In the genomic region with DNA sequence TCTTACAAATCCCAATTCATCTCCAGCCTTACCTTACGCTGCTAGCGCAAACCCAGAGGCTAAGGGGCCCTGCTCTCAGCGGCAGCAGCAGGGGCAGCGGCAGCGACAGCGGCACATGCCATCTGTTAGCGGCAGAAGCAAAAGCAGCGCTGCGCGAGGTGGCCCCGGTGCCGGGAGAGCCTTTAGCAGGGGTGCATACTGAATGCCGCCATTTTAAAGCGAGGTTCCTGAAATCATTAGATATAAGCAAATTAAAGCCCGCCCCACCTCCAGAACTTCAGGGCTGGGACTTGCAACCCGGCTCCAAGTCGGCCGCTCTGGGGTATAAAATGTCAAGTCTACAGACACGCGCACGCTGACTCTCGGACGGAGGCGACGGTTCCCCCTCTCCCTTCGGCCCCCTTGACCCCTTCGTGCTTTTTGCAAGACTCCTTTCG, we compare ENCODE assay signal across 8 cellular contexts. TPM values are rescaled to one million over a fixed set of nuclear protein-coding genes. Genes with fewer than 3 reads are reported as not detected.
DNase-seq lines count a peak whose midpoint lies in the region; ATAC-seq and TF ChIP-seq lines count a peak whose summit lies in the region.

A gene with protein sequence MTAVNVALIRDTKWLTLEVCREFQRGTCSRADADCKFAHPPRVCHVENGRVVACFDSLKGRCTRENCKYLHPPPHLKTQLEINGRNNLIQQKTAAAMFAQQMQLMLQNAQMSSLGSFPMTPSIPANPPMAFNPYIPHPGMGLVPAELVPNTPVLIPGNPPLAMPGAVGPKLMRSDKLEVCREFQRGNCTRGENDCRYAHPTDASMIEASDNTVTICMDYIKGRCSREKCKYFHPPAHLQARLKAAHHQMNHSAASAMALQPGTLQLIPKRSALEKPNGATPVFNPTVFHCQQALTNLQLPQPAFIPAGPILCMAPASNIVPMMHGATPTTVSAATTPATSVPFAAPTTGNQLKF (minus strand): TSS at position 220 of the 437 bp plus-strand sequence. CDS start 49,427 bp downstream, outside the sequence.

- 0% methylated on average over 28 of the region's 28 CpGs for WGBS in urinary bladder

- peak within 1 kb of the TSS; percentile 83 for H3K4me3 Mint-ChIP-seq in glutamatergic neuron (ENCODE audit: unreplicated experiment)
- peak within 1 kb of the TSS; percentile 94 for H3K4me3 Mint-ChIP-seq in osteocyte (ENCODE audit: unreplicated experiment)

- H3K36me3 Mint-ChIP-seq in glutamatergic neuron (ENCODE audit: unreplicated experiment) (no peaks in the 10 kb centered on the region), osteocyte (ENCODE audit: unreplicated experiment) (no peaks in the 10 kb centered on the region)

- H3K9me3 ChIP-seq in KOPT-K1 (ENCODE audit: insufficient read depth, low read length, poor library complexity, severe bottlenecking) = no peaks in the 10 kb centered on the region

- H3K4me3 ChIP-seq in urinary bladder (ENCODE audit: low read depth, low read length) = peak within 1 kb of the TSS; percentile 61

- H3K27me3 Mint-ChIP-seq in glutamatergic neuron (ENCODE audit: unreplicated experiment) = peaks cover 3% of the 10 kb centered on the region
- H3K27me3 Mint-ChIP-seq in osteocyte (ENCODE audit: unreplicated experiment) = peaks cover 31% of the 10 kb centered on the region

- H3K36me3 ChIP-seq in KOPT-K1 (ENCODE audit: insufficient read depth, low read length) = peaks cover 9% of the 10 kb centered on the region; the same call in 1 of the 2 replicates
- no peaks in the 10 kb centered on the region for H3K36me3 ChIP-seq in urinary bladder (ENCODE audit: insufficient read depth)

- peak; percentile 66; the same call in 1 of the 2 replicates for TF ChIP-seq POLR2A in Raji (IDR thresholded peaks at IDR 0.05; ENCODE audit: insufficient read depth, low read depth, low read length)

- peak within 1 kb of the TSS; percentile 93 for H3K27ac ChIP-seq in KOPT-K1 (ENCODE audit: low read depth, low read length, poor library complexity, severe bottlenecking)
- H3K27ac ChIP-seq in urinary bladder (ENCODE audit: low read depth) = peak within 1 kb of the TSS; percentile 88

- peaks cover 2% of the 10 kb centered on the region for H3K9me3 Mint-ChIP-seq in glutamatergic neuron (ENCODE audit: unreplicated experiment)
- H3K9me3 Mint-ChIP-seq in osteocyte (ENCODE audit: unreplicated experiment) = no peaks in the 10 kb centered on the region

- TF ChIP-seq CTCF in glutamatergic neuron (IDR thresholded peaks at IDR 0.05; ENCODE audit: partially characterized antibody, unreplicated experiment) (no peak), osteocyte (IDR thresholded peaks at IDR 0.05) (no peak)

- H3K27ac Mint-ChIP-seq in glutamatergic neuron (ENCODE audit: unreplicated experiment) (no peak within 1 kb of the TSS), osteocyte (ENCODE audit: unreplicated experiment) (peak within 1 kb of the TSS; percentile 80)

- H3K4me1 Mint-ChIP-seq in glutamatergic neuron (ENCODE audit: low read depth, unreplicated experiment) (no peaks in the 10 kb centered on the region), osteocyte (ENCODE audit: unreplicated experiment) (peaks cover 16% of the 10 kb centered on the region)

- peak; percentile 39 for DNase-seq in DMS79 (lab: John Stamatoyannopoulos, UW)
- peak; percentile 26 to 63 (median 36) for DNase-seq in activated naive CD4-positive, alpha-beta T cell (lab: John Stamatoyannopoulos, UW)
- DNase-seq in glutamatergic neuron = peak; percentile 63
- DNase-seq in osteocyte (ENCODE audit: extremely low spot score, unreplicated experiment) = peak; percentile 85

- H3K4me1 ChIP-seq in urinary bladder (ENCODE audit: insufficient read depth) = no peaks in the 10 kb centered on the region

- peak; percentile 35 for ATAC-seq in GM21619 (IDR thresholded peaks at IDR 0.05; ENCODE audit: unreplicated experiment)

RNA-seq across cellular contexts. Expression of the gene that starts here (rescaled TPM):
- total RNA-seq in glutamatergic neuron (ENCODE audit: unreplicated experiment) (1.0 TPM), osteocyte (7.3 and 7.7 TPM in 2 replicates), urinary bladder (44.1 TPM)
- 11.5 TPM for polyA plus RNA-seq in urinary bladder

Comparison
In these comparisons a context has a peak if more than half of its experiments do, and no peak if none do; other contexts are left out.
1. Peak in every context shown above with its lines: DNase-seq, ATAC-seq, H3K4me3 ChIP-seq and H3K27ac ChIP-seq.